21 cellular contexts compared by ENCODE assay signal in the genomic region with DNA sequence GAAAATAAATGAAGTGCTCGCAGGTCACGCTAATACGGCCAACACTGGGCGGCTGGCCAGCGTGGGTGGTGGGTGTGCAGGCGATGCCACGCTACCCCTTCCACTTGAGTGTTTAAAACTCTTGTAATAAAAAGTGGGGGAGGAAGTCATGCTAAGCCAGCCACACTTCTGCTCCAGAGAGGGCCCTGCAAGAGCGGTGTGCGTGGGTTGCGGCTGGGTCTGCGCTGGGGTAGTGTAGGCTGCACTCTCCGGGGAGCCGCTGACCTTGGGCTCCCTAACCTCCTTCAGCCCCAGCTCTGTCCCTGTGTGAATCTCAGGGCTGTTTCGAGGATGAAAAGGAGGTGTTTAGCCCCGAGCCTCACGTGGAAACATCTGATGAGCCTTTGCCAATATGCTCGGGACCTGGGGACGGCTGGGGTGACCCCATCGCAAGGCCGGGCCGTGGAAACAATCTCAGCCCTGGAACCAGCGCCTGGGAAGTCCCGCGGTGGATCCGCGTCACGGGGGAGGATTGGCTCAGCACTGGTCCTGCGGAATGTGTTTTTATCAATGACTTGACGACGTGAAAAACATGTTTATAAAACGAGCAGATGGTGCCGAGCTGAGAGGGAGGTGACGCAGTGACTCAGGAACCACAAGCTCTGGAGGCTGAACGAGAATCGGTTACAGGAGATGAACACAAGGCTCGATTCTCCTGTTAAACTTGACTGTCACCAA.
DNase-seq lines count a peak whose midpoint lies in the region; ATAC-seq and TF ChIP-seq lines count a peak whose summit lies in the region.
"Had no signal": no experiment of that assay in that cellular context is flagged by ENCODE, and none has a peak within 500 bp of the region (broad histone marks: within the 10 kb centered on the region; RNA-seq: fewer than 3 reads in every experiment).

No MANE protein-coding gene starts in this region.

- intact Hi-C loops in CD4-positive, alpha-beta T cell (cut with DNase I, micrococcal nuclease) = no loop called here
- intact Hi-C loops in cardiac septum (cut with DNase I) (no loop called here), Caco-2 (cut with micrococcal nuclease; ENCODE audit: unreplicated experiment) (no loop called here)

- H4K20me1 ChIP-seq in osteoblast (ENCODE audit: insufficient read depth, low read length) = no peaks in the 10 kb centered on the region

- H3K27ac Mint-ChIP-seq in CD4-positive, alpha-beta T cell = peak overlapping the region; percentile 61
- H3K27ac Mint-ChIP-seq in Caco-2 (ENCODE audit: unreplicated experiment) = no peak overlapping the region
- H3K27ac Mint-ChIP-seq: dendritic cell treated with granulocyte-macrophage colony-stimulating factor and Interleukin-4, amounts not matched to agents 40 ng/mL and 50 ng/mL, for 4 days had no signal

- peaks cover 5% of the 10 kb centered on the region for H3K36me3 Mint-ChIP-seq in CD4-positive, alpha-beta T cell (ENCODE audit: low read depth)
- H3K36me3 Mint-ChIP-seq in Caco-2 (ENCODE audit: insufficient read depth, unreplicated experiment) = no peaks in the 10 kb centered on the region
- H3K36me3 Mint-ChIP-seq: IgD-negative memory B cell had no signal

- H3K27me3 ChIP-seq in CD4-positive, alpha-beta T cell (ENCODE audit: control insufficient read depth, insufficient read depth, low read length) = no peaks in the 10 kb centered on the region
- H3K27me3 ChIP-seq in osteoblast (ENCODE audit: insufficient read depth, low read length) (no peaks in the 10 kb centered on the region), Caco-2 (replicated peaks; ENCODE audit: control insufficient read depth, insufficient read depth, low read length) (no peaks in the 10 kb centered on the region)

- H3K27ac ChIP-seq in CD4-positive, alpha-beta T cell (ENCODE audit: low read depth, low read length) = no peak overlapping the region
- no peak overlapping the region for H3K27ac ChIP-seq in osteoblast (ENCODE audit: low read depth, low read length)
- H3K27ac ChIP-seq: tibial artery had no signal

- H3K4me1 ChIP-seq in osteoblast (ENCODE audit: insufficient read depth, low read length) (no peaks in the 10 kb centered on the region), Caco-2 (peaks cover 6% of the 10 kb centered on the region)

- CTCF ChIA-PET in CD4-positive, alpha-beta T cell (lab: Charles Lee) = no interaction called here
- CTCF ChIA-PET in Caco-2 (lab: Charles Lee) = no interaction called here

- no peaks in the 10 kb centered on the region for H3K9me3 ChIP-seq in CD4-positive, alpha-beta T cell (ENCODE audit: control insufficient read depth, low read length)
- H3K9me3 ChIP-seq in osteoblast (ENCODE audit: low read depth, low read length) (no peaks in the 10 kb centered on the region), Caco-2 (no peaks in the 10 kb centered on the region)
- H3K9me3 ChIP-seq: tibial artery had no signal

- H3K4me2 ChIP-seq in osteoblast (ENCODE audit: insufficient read depth, low read length) = no peak overlapping the region

- H3K4me1 Mint-ChIP-seq in CD4-positive, alpha-beta T cell (ENCODE audit: low read depth) = peaks cover 34% of the 10 kb centered on the region
- H3K4me1 Mint-ChIP-seq in Caco-2 (ENCODE audit: low read depth, unreplicated experiment) = peaks cover 14% of the 10 kb centered on the region

- H3K9me3 Mint-ChIP-seq in CD4-positive, alpha-beta T cell = no peaks in the 10 kb centered on the region
- no peaks in the 10 kb centered on the region for H3K9me3 Mint-ChIP-seq in Caco-2 (ENCODE audit: unreplicated experiment)
- H3K9me3 Mint-ChIP-seq: activated T-cell treated with anti-CD3 and anti-CD28 coated beads, Interleukin-2, amount 50 U/mL, for 4 hours; dendritic cell treated with granulocyte-macrophage colony-stimulating factor and Interleukin-4, amounts not matched to agents 40 ng/mL and 50 ng/mL, for 4 days had no signal

- H3K27me3 Mint-ChIP-seq in CD4-positive, alpha-beta T cell = no peaks in the 10 kb centered on the region
- peaks cover 5% of the 10 kb centered on the region for H3K27me3 Mint-ChIP-seq in Caco-2 (ENCODE audit: insufficient read depth, unreplicated experiment)

- H3K79me2 ChIP-seq in osteoblast (ENCODE audit: insufficient read depth, low read length) = no peaks in the 10 kb centered on the region

- peak in 3 of 10 experiments; percentile 16 to 30 (median 21) for DNase-seq in CD4-positive, alpha-beta T cell
- DNase-seq in RPMI7951 (ENCODE audit: low read depth) (peak; percentile 62), cardiac septum (ENCODE audit: low spot score) (peak; percentile 73), osteoblast (ENCODE audit: insufficient read length, low spot score, missing footprints) (peak; percentile 52), Caco-2 (no peak), NCI-H748 (lab: John Stamatoyannopoulos, UW; ENCODE audit: unreplicated experiment) (no peak), retina (no peak)
- DNase-seq in activated CD8-positive, alpha-beta memory T cell treated with anti-CD3 and anti-CD28 coated beads, Interleukin-2, amount 50 U/mL, for 4 hours = no peak
- DNase-seq: activated CD4-positive, alpha-beta T cell treated with anti-CD3 and anti-CD28 coated beads, Interleukin-2, amount 50 U/mL, for 1 hour; activated T-cell treated with anti-CD3 and anti-CD28 coated beads, Interleukin-2, amount 50 U/mL, for 4 hours; amniotic stem cell; DMS153; H7; left colon; NCI-H1105 treated with DMSO at 0.1 percent for 48 hours; OCI-M1; stimulated activated CD4-positive, alpha-beta T cell treated with anti-CD3 and anti-CD28 coated beads, Interleukin-2, amount 100 ng/mL, for 48 hours; tibial artery had no signal

- ATAC-seq in CD4-positive, alpha-beta T cell (ENCODE audit: poor library complexity) = peak; percentile 10
- ATAC-seq: activated T-cell treated with anti-CD3 and anti-CD28 coated beads, Interleukin-2, amount 50 U/mL, for 4 hours; left colon; SK-N-SH treated with all-trans-retinoic acid at 6 μM for 48 hours had no signal

- H3K4me3 Mint-ChIP-seq in CD4-positive, alpha-beta T cell = peak overlapping the region; percentile 25
- H3K4me3 Mint-ChIP-seq in Caco-2 (ENCODE audit: unreplicated experiment) = no peak overlapping the region
- H3K4me3 Mint-ChIP-seq: activated T-cell treated with anti-CD3 and anti-CD28 coated beads, Interleukin-2, amount 50 U/mL, for 4 hours; dendritic cell treated with granulocyte-macrophage colony-stimulating factor and Interleukin-4, amounts not matched to agents 40 ng/mL and 50 ng/mL, for 4 days had no signal

- no peak overlapping the region for H2AFZ ChIP-seq in osteoblast (ENCODE audit: low read length)

- POLR2A ChIA-PET in CD4-positive, alpha-beta T cell (lab: Charles Lee) = interaction anchor here (1.3 kb wide), 2 partner anchors 8 to 12 kb away, joined by 4 read pairs; no protein-coding TSS in a partner anchor
- POLR2A ChIA-PET in Caco-2 (lab: Charles Lee) = no interaction called here

- no peak overlapping the region for H3K4me3 ChIP-seq in osteoblast (ENCODE audit: insufficient read depth, low read length)
- H3K4me3 ChIP-seq in Caco-2 (ENCODE audit: low read depth, low read length) = no peak overlapping the region
- H3K4me3 ChIP-seq: tibial artery had no signal

- H3K36me3 ChIP-seq in osteoblast (ENCODE audit: insufficient read depth, low read length) (no peaks in the 10 kb centered on the region), Caco-2 (ENCODE audit: control insufficient read depth, insufficient read depth, low read length) (no peaks in the 10 kb centered on the region)
- H3K36me3 ChIP-seq: tibial artery had no signal

- TF ChIP-seq CTCF in CD4-positive, alpha-beta T cell (IDR thresholded peaks at IDR 0.05) = no peak
- TF ChIP-seq CTCF in osteoblast (IDR thresholded peaks at IDR 0.05; ENCODE audit: extremely low read depth, low read depth, low read length) (no peak), Caco-2 (IDR thresholded peaks at IDR 0.05; ENCODE audit: insufficient read depth in 1 of 2, low read depth in 1 of 2, low read length in 1 of 2, severe bottlenecking in 1 of 2, unreplicated experiment in 1 of 2) (no peak)

- no TSS peak for BruUV-seq in Caco-2 (replicated peaks; lab: Mats Ljungman, UMichigan)

Comparison
In these comparisons a context has a peak if more than half of its experiments do, and no peak if none do; other contexts are left out.
1. DNase-seq: peak in RPMI7951 (single experiment), cardiac septum (single experiment) and osteoblast (single experiment); none in Caco-2 (0 of 2), NCI-H748 (single experiment), activated CD8-positive, alpha-beta memory T cell treated with anti-CD3 and anti-CD28 coated beads, Interleukin-2, amount 50 U/mL, for 4 hours (single experiment) and retina (single experiment).